Comparison of ENCODE assay signal across 17 cellular contexts in genomic region chr13:37443538-37443937, GRCh38.
DNase-seq lines count a peak whose midpoint lies in the region; ATAC-seq and TF ChIP-seq lines count a peak whose summit lies in the region.
"Had no signal": no experiment of that assay in that cellular context is flagged by ENCODE, and none has a peak within 500 bp of the region (broad histone marks: within the 10 kb centered on the region; RNA-seq: fewer than 3 reads in every experiment).

No MANE protein-coding gene starts in this region.

- no peaks in the 10 kb centered on the region for H3K79me2 ChIP-seq in mammary epithelial cell (ENCODE audit: insufficient read depth, low read length)

- peaks cover 25% of the 10 kb centered on the region for H3K4me1 Mint-ChIP-seq in MCF 10A (ENCODE audit: insufficient read depth, unreplicated experiment)
- H3K4me1 Mint-ChIP-seq: neural crest cell had no signal

- H3K36me3 Mint-ChIP-seq in MCF 10A (ENCODE audit: insufficient read depth, unreplicated experiment) = no peaks in the 10 kb centered on the region

- intact Hi-C loops in MCF 10A (cut with micrococcal nuclease) (loop anchor here (10.0 kb wide), 1 partner anchor 151 kb away; the partner anchor contains the start of gene POSTN), breast epithelium (cut with DNase I; ENCODE audit: low total_unique reads) (no loop called here), mammary epithelial cell (cut with micrococcal nuclease) (loop anchor here (10.0 kb wide), 1 partner anchor 139 kb away; no protein-coding TSS in a partner anchor), testis (cut with DNase I; ENCODE audit: low total_unique reads) (no loop called here)

- CTCF ChIA-PET in MCF 10A (lab: Yijun Ruan, JAX) = no interaction called here
- CTCF ChIA-PET in mammary epithelial cell (lab: Charles Lee; ENCODE audit: low non-redundant PET) = no interaction called here

- H3K27ac ChIP-seq in breast epithelium = peak overlapping the region in 1 of 2 donors; percentile 68
- no peak overlapping the region for H3K27ac ChIP-seq in mammary epithelial cell (ENCODE audit: insufficient read depth, low read depth, low read length)
- no peak overlapping the region for H3K27ac ChIP-seq in testis
- H3K27ac ChIP-seq: gastroesophageal sphincter, right atrium auricular region, thoracic aorta had no signal

- ATAC-seq in GM19351 (IDR thresholded peaks at IDR 0.05; ENCODE audit: unreplicated experiment) = no peak
- no peak for ATAC-seq in GM21390 (IDR thresholded peaks at IDR 0.05; ENCODE audit: unreplicated experiment)
- ATAC-seq: gastroesophageal sphincter had no signal

- H3K4me3 Mint-ChIP-seq in MCF 10A (ENCODE audit: unreplicated experiment) = no peak overlapping the region
- H3K4me3 Mint-ChIP-seq: neural crest cell; T-helper 1 cell treated with Interleukin-12 subunit alpha and Interleukin-12 subunit beta and Interleukin-4 antibody, amounts not matched to agents 30 μg/mL and 1 μg/mL, for 36 hours had no signal

- dilution Hi-C loops in mammary epithelial cell (cut with HindIII; ENCODE audit: low sequenced_read_pairs) = no loop called here

- no peaks in the 10 kb centered on the region for H3K9me3 Mint-ChIP-seq in MCF 10A (ENCODE audit: unreplicated experiment)

- no peaks in the 10 kb centered on the region for H4K20me1 ChIP-seq in mammary epithelial cell (ENCODE audit: insufficient read depth, low read length)

- DNase-seq in MCF 10A (ENCODE audit: unreplicated experiment) (peak; percentile 49), breast epithelium (ENCODE audit: low spot score in 2 of 2) (no peak), mammary epithelial cell (peak; percentile 87), hepatic stellate cell (ENCODE audit: low spot score) (peak; percentile 2), testis (no peak), NCI-H82 (lab: John Stamatoyannopoulos, UW) (no peak)
- DNase-seq: 8988T; activated CD8-positive, alpha-beta memory T cell treated with anti-CD3 and anti-CD28 coated beads, Interleukin-2, amount 50 U/mL, for 4 hours; NCI-H1417; stimulated activated CD4-positive, alpha-beta T cell treated with anti-CD3 and anti-CD28 coated beads, Interleukin-1b, Interleukin-23, amount 100 ng/mL, for 48 hours had no signal

- H3K9me3 ChIP-seq in breast epithelium (no peaks in the 10 kb centered on the region), mammary epithelial cell (replicated peaks; ENCODE audit: insufficient read depth, low read length) (no peaks in the 10 kb centered on the region), testis (no peaks in the 10 kb centered on the region)
- H3K9me3 ChIP-seq: gastroesophageal sphincter, right atrium auricular region, thoracic aorta had no signal

- POLR2A ChIA-PET in MCF 10A (lab: Yijun Ruan, JAX) = no interaction called here

- no TSS peak for BruUV-seq in MCF 10A (replicated peaks; lab: Mats Ljungman, UMichigan)
- no TSS peak for BruUV-seq in mammary epithelial cell (replicated peaks; lab: Mats Ljungman, UMichigan)

- peak overlapping the region; percentile 81 for H3K27ac Mint-ChIP-seq in MCF 10A (ENCODE audit: low read depth, unreplicated experiment)
- H3K27ac Mint-ChIP-seq: T-helper 1 cell treated with Interleukin-12 subunit alpha and Interleukin-12 subunit beta and Interleukin-4 antibody, amounts not matched to agents 30 μg/mL and 1 μg/mL, for 36 hours had no signal

- in situ Hi-C loops in mammary epithelial cell (cut with MboI; ENCODE audit: low sequenced_read_pairs in 2 of 2) = no loop called here

- H3K4me3 ChIP-seq in breast epithelium (no peak overlapping the region), mammary epithelial cell (replicated peaks in 1 of 3; ENCODE audit: insufficient read depth in 1 of 3, low read depth in 2 of 3, low read length in 3 of 3) (no peak overlapping the region), testis (no peak overlapping the region)
- H3K4me3 ChIP-seq: gastroesophageal sphincter, right atrium auricular region, thoracic aorta had no signal

- TF ChIP-seq CTCF in MCF 10A (IDR thresholded peaks at IDR 0.05; ENCODE audit: unreplicated experiment) (no peak), breast epithelium (IDR thresholded peaks at IDR 0.05) (no peak), mammary epithelial cell (conservative IDR thresholded peaks at IDR 0.05 in 1 of 2, IDR thresholded peaks at IDR 0.05 in 1 of 2; ENCODE audit: extremely low read depth in 1 of 2, insufficient read depth in 1 of 2, low read depth in 1 of 2, low read length in 2 of 2) (no peak), testis (IDR thresholded peaks at IDR 0.05) (no peak)

- H2AFZ ChIP-seq in mammary epithelial cell (ENCODE audit: low read depth, low read length) = no peak overlapping the region

- no peaks in the 10 kb centered on the region for H3K4me1 ChIP-seq in breast epithelium
- peaks cover 18% of the 10 kb centered on the region for H3K4me1 ChIP-seq in mammary epithelial cell (ENCODE audit: insufficient read depth, low read length)
- H3K4me1 ChIP-seq in testis = no peaks in the 10 kb centered on the region
- H3K4me1 ChIP-seq: gastroesophageal sphincter, right atrium auricular region had no signal

- no peaks in the 10 kb centered on the region for H3K27me3 ChIP-seq in breast epithelium
- no peaks in the 10 kb centered on the region for H3K27me3 ChIP-seq in mammary epithelial cell (ENCODE audit: insufficient read depth, low read length)
- no peaks in the 10 kb centered on the region for H3K27me3 ChIP-seq in testis
- H3K27me3 ChIP-seq: gastroesophageal sphincter, right atrium auricular region had no signal

- no peak for TF ChIP-seq POLR2A in breast epithelium (IDR thresholded peaks at IDR 0.05)
- TF ChIP-seq POLR2A in testis (IDR thresholded peaks at IDR 0.05) = no peak

- WGBS in mammary epithelial cell (ENCODE audit: low coverage, missing lambda C conversion rate) = 0% methylated on average over 1 of the region's 1 CpG
- 57 to 67% methylated on average over 1 of the region's 1 CpG for WGBS in testis, 2 donors

- no peaks in the 10 kb centered on the region for H3K36me3 ChIP-seq in breast epithelium
- H3K36me3 ChIP-seq in mammary epithelial cell (ENCODE audit: insufficient read depth, low read length) = no peaks in the 10 kb centered on the region
- H3K36me3 ChIP-seq in testis (ENCODE audit: low read depth, missing control alignments) = no peaks in the 10 kb centered on the region
- H3K36me3 ChIP-seq: gastroesophageal sphincter, right atrium auricular region, thoracic aorta had no signal

- H3K9ac ChIP-seq in mammary epithelial cell (ENCODE audit: insufficient read depth, low read length) = no peak overlapping the region

- H3K27me3 Mint-ChIP-seq in MCF 10A (ENCODE audit: insufficient read depth, unreplicated experiment) = no peaks in the 10 kb centered on the region

- H3K4me2 ChIP-seq in mammary epithelial cell (ENCODE audit: insufficient read depth, low read depth, low read length) = no peak overlapping the region

Comparison
In these comparisons a context has a peak if more than half of its experiments do, and no peak if none do; other contexts are left out.
1. DNase-seq: peak in MCF 10A (single experiment), mammary epithelial cell (single experiment) and hepatic stellate cell (single experiment); none in breast epithelium (0 of 2), testis (single experiment) and NCI-H82 (single experiment).
2. intact Hi-C loops: an anchor here in MCF 10A (10.0 kb wide) and mammary epithelial cell (10.0 kb wide); none called in breast epithelium and testis.